2 cellular contexts compared by ENCODE assay signal in the genomic region with DNA sequence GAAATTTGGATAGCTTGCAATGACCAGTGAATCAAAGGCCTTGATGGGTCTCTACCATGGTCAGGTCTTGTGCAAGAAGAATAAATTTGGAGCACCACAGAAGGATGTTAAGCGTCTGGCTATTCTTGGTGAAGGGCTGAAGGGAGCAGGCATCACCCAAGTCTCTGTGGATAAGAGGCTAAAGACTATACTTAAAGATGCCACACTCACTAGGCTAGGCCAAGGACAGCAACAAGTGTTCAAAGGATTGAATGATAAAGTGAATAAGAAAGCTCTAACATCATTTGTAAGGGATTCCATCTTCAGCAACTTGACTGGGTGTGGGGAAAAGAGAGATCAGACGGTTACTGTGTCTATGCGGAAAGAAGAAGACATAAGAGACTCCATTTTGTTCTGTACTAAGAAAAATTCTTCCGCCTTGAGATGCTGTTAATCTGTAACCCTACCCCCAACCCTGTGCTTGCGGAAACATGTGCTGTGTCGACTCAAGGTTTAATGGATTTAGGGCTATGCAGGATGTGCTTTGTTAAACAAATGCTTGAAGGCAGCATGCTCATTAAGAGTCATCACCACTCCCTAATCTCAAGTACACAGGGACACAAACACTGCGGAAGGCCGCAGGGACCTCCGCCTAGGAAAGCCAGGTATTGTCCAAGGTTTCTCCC.
TF ChIP-seq lines count a peak whose summit lies in the region.

No MANE protein-coding gene starts in this region.

TF ChIP-seq in GM23338, 12 proteins besides CTCF, POLR2A, EP300 and RAD21:
- peak; percentile 58 for TF ChIP-seq NANOG (IDR thresholded peaks at IDR 0.05; ENCODE audit: borderline replicate concordance)
- peak; percentile 15; the same call in 1 of the 2 replicates for TF ChIP-seq POLR2AphosphoS5 (IDR thresholded peaks at IDR 0.05; ENCODE audit: low read depth)
- TF ChIP-seq ETS1 (IDR thresholded peaks at IDR 0.05) = peak; percentile 29; the same call in 1 of the 2 replicates
- TF ChIP-seq ZNF331 (CRISPR knock-in tag; IDR thresholded peaks at IDR 0.05; ENCODE audit: low read depth) = 0 out of 2 replicates have a peak, but pooled peaks have one; percentile 22

TF ChIP-seq in H1, 55 proteins besides CTCF, POLR2A, EP300 and RAD21:
- TF ChIP-seq, protein P1, sequence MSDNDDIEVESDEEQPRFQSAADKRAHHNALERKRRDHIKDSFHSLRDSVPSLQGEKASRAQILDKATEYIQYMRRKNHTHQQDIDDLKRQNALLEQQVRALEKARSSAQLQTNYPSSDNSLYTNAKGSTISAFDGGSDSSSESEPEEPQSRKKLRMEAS (IDR thresholded peaks at IDR 0.05) = peak; percentile 71; the same call in 1 of the 2 replicates
- TF ChIP-seq E2F6 (IDR thresholded peaks at IDR 0.05) = peak; percentile 43; the same call in 1 of the 2 replicates
TF ChIP-seq in H1: peak in this region for 2; not testable (repeated sequence) for 53.
